8 cellular contexts compared by ENCODE assay signal in genomic region chr5:73446631-73447233, GRCh38. TPM values are rescaled to one million over a fixed set of nuclear protein-coding genes. Genes with fewer than 3 reads are reported as not detected.
A peak's percentile ranks its signal among the peaks of the same experiment; 100 is the strongest.
DNase-seq lines count a peak whose midpoint lies in the region; ATAC-seq and TF ChIP-seq lines count a peak whose summit lies in the region.

No MANE protein-coding gene starts in this region.

- H3K4me1 ChIP-seq in MM.1S (ENCODE audit: low read length) (0 out of 2 replicates have a peak, but pooled peaks cover 3% of the 10 kb centered on the region), mammary epithelial cell (ENCODE audit: insufficient read depth, low read length) (peaks cover 27% of the 10 kb centered on the region)

- BruUV-seq in mammary epithelial cell (replicated peaks; lab: Mats Ljungman, UMichigan), result TSS peak; percentile 66

- peaks cover 8% of the 10 kb centered on the region; the same call in 1 of the 2 replicates for H3F3A ChIP-seq in MM.1S (ENCODE audit: insufficient read depth, low read length)

- dilution Hi-C loops in mammary epithelial cell (cut with HindIII; ENCODE audit: low sequenced_read_pairs), result no loop called here

- peaks cover 8% of the 10 kb centered on the region; the same call in 1 of the 2 replicates for H3K79me2 ChIP-seq in MM.1S (ENCODE audit: low read length)
- peaks cover 29% of the 10 kb centered on the region for H3K79me2 ChIP-seq in mammary epithelial cell (ENCODE audit: insufficient read depth, low read length)

- intact Hi-C loops in mammary epithelial cell (cut with micrococcal nuclease), result loop anchor here (5.0 kb wide), 2 partner anchors 34 to 169 kb away; no protein-coding TSS in a partner anchor

- H2AFZ ChIP-seq in MM.1S (ENCODE audit: low read length), result peak overlapping the region; percentile 61; the same call in 1 of the 2 replicates
- peak overlapping the region; percentile 69 for H2AFZ ChIP-seq in mammary epithelial cell (ENCODE audit: low read depth, low read length)

- WGBS in mammary epithelial cell (ENCODE audit: low coverage, missing lambda C conversion rate), result 17% methylated on average over 31 of the region's 66 CpGs

- H3K9ac ChIP-seq in MM.1S (ENCODE audit: low read length) (peak overlapping the region; percentile 42; the same call in 1 of the 2 replicates), mammary epithelial cell (ENCODE audit: insufficient read depth, low read length) (peak overlapping the region; percentile 17)

- H3K9me2 ChIP-seq in MM.1S (replicated peaks; ENCODE audit: insufficient read depth, low read length), result no peaks in the 10 kb centered on the region

- in situ Hi-C loops in mammary epithelial cell (cut with MboI; ENCODE audit: low sequenced_read_pairs in 2 of 2), result loop anchor here (10.0 to 25.0 kb wide), 2 partner anchors 142 to 234 kb away; no protein-coding TSS in a partner anchor

- H3K4me1 Mint-ChIP-seq in nephron progenitor cell, result peaks cover 57% of the 10 kb centered on the region

- TF ChIP-seq CTCF in MM.1S (IDR thresholded peaks at IDR 0.05; ENCODE audit: low read length), result no peak
- TF ChIP-seq CTCF in mammary epithelial cell (conservative IDR thresholded peaks at IDR 0.05 in 1 of 2, IDR thresholded peaks at IDR 0.05 in 1 of 2; ENCODE audit: extremely low read depth in 1 of 2, insufficient read depth in 1 of 2, low read depth in 1 of 2, low read length in 2 of 2), result no peak
- no peak for TF ChIP-seq CTCF in nephron progenitor cell (IDR thresholded peaks at IDR 0.05)

- no peak overlapping the region for H3K27ac Mint-ChIP-seq in nephron progenitor cell

- peaks cover 89% of the 10 kb centered on the region for H3K27me3 Mint-ChIP-seq in nephron progenitor cell (ENCODE audit: low read depth, poor library complexity)

- H4K20me1 ChIP-seq in MM.1S (ENCODE audit: insufficient read depth, low read length) (no peaks in the 10 kb centered on the region), mammary epithelial cell (ENCODE audit: insufficient read depth, low read length) (no peaks in the 10 kb centered on the region)

- H3K4me2 ChIP-seq in MM.1S (ENCODE audit: low read depth, low read length), result peak overlapping the region; percentile 97
- peak overlapping the region; percentile 74 for H3K4me2 ChIP-seq in mammary epithelial cell (ENCODE audit: insufficient read depth, low read depth, low read length)

- peak overlapping the region; percentile 87 for H3K4me3 Mint-ChIP-seq in nephron progenitor cell

- no peak for ATAC-seq in HG02571 (IDR thresholded peaks at IDR 0.05; ENCODE audit: unreplicated experiment)

- peak; percentile 28 for DNase-seq in Daoy (ENCODE audit: low read depth)
- DNase-seq in MM.1S, result peak; percentile 8
- no peak for DNase-seq in mammary epithelial cell
- peak; percentile 42 for DNase-seq in nephron progenitor cell
- DNase-seq in NCI-H524 treated with DMSO at 0.1 percent for 48 hours (lab: John Stamatoyannopoulos, UW), result no peak
- no peak for DNase-seq in H4 (ENCODE audit: low spot score)
- DNase-seq in islet precursor cell, result no peak

- H3K9me3 Mint-ChIP-seq in nephron progenitor cell, result no peaks in the 10 kb centered on the region

- H3K27ac ChIP-seq in MM.1S (ENCODE audit: low read length), result no peak overlapping the region
- H3K27ac ChIP-seq in mammary epithelial cell (ENCODE audit: insufficient read depth, low read depth, low read length), result peak overlapping the region; percentile 60

- peak overlapping the region; percentile 72 for H3K4me3 ChIP-seq in MM.1S (ENCODE audit: low read length)
- H3K4me3 ChIP-seq in mammary epithelial cell (replicated peaks in 1 of 3; ENCODE audit: insufficient read depth in 1 of 3, low read depth in 2 of 3, low read length in 3 of 3), result peak overlapping the region; percentile 56 to 88 (median 67)

- CTCF ChIA-PET in mammary epithelial cell (lab: Charles Lee; ENCODE audit: low non-redundant PET), result no interaction called here

- H3K9me3 ChIP-seq in MM.1S (replicated peaks; ENCODE audit: insufficient read depth, low read length) (no peaks in the 10 kb centered on the region), mammary epithelial cell (replicated peaks; ENCODE audit: insufficient read depth, low read length) (peaks cover 3% of the 10 kb centered on the region)

- H3K36me3 ChIP-seq in MM.1S (replicated peaks; ENCODE audit: insufficient read depth, low read length) (no peaks in the 10 kb centered on the region), mammary epithelial cell (ENCODE audit: insufficient read depth, low read length) (no peaks in the 10 kb centered on the region)

- H3K27me3 ChIP-seq in MM.1S (replicated peaks; ENCODE audit: insufficient read depth, low read length), result peaks cover 47% of the 10 kb centered on the region
- H3K27me3 ChIP-seq in mammary epithelial cell (ENCODE audit: insufficient read depth, low read length), result peaks cover 16% of the 10 kb centered on the region

- no peaks in the 10 kb centered on the region for H3K36me3 Mint-ChIP-seq in nephron progenitor cell (ENCODE audit: low read depth)

RNA-seq across cellular contexts. Expression of gene FOXD1, which starts 1.8 kb away (rescaled TPM):
- total RNA-seq in Daoy (2014; rRNA removed; shearing (Covaris generic)), result 21.9 and 62.3 TPM in 2 replicates
- total RNA-seq in mammary epithelial cell, result 10 to 100 TPM in 1 of 2 donors, 1 to 10 TPM in 1; 1.2 to 58.1 TPM
- polyA plus RNA-seq in mammary epithelial cell, result 4.3 TPM
- 6.3 TPM for polyA minus RNA-seq in mammary epithelial cell
- total RNA-seq in H4 (2014; rRNA removed; shearing (Covaris generic)), result 5.2 and 5.4 TPM in 2 replicates

RNA-seq across cellular contexts. Expression of gene BTF3, which starts 51.5 kb away (rescaled TPM):
- total RNA-seq in Daoy (2014; rRNA removed; shearing (Covaris generic)), result 680 and 912 TPM in 2 replicates
- total RNA-seq in mammary epithelial cell, result 100 to 1,000 TPM; 365 to 681 TPM
- 522 TPM for polyA plus RNA-seq in mammary epithelial cell
- polyA minus RNA-seq in mammary epithelial cell, result 321 TPM
- total RNA-seq in H4 (2014; rRNA removed; shearing (Covaris generic)), result 423 and 608 TPM in 2 replicates

Comparison
In these comparisons a context has a peak if more than half of its experiments do, and no peak if none do; other contexts are left out.
1. DNase-seq: peak in Daoy (single experiment), MM.1S (single experiment) and nephron progenitor cell (single experiment); none in mammary epithelial cell (single experiment), NCI-H524 treated with DMSO at 0.1 percent for 48 hours (single experiment), H4 (single experiment) and islet precursor cell (single experiment).